Comparison of ENCODE assay signal across 1 cellular context in the genomic region with DNA sequence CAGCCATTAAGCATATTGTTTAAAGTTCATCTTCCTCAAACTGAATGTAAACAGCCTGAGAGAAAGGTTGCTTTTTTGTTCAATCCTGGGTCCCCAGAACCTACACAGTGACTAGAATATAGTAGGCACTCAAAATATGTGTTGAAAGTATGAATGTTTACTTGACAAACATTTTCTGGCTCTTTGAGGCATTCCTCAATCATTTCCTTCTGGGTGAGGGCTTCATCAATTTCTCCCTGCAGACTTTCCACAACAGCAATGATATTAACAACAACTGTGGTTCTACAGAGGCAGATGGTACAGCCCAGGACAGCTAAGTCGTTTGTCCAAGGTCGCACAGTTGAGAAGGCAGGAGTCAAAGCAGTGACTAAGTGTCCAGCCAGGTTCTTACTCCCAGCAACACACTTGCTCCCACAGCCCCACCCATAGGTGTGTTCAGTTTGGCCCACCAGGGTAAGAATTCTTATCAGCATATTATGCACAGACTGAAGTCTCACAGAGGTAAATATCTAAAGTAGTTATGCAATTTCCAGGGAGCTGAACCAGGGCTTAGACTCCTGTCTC.
TF ChIP-seq lines count a peak whose summit lies in the region.

No MANE protein-coding gene starts in this region.

TF ChIP-seq in HepG2, 621 proteins besides CTCF, POLR2A, EP300 and RAD21 (continued from another document and continues in another):
- TF ChIP-seq, protein P1, sequence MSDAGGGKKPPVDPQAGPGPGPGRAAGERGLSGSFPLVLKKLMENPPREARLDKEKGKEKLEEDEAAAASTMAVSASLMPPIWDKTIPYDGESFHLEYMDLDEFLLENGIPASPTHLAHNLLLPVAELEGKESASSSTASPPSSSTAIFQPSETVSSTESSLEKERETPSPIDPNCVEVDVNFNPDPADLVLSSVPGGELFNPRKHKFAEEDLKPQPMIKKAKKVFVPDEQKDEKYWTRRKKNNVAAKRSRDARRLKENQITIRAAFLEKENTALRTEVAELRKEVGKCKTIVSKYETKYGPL (CRISPR knock-in tag; IDR thresholded peaks at IDR 0.05): peak; percentile 78; the same call in 1 of the 2 replicates
- TF ChIP-seq SAP130 (CRISPR knock-in tag; IDR thresholded peaks at IDR 0.05; ENCODE audit: low read depth) (peak; percentile 12; the same call in 1 of the 2 replicates), ZSCAN20 (CRISPR knock-in tag; IDR thresholded peaks at IDR 0.05; ENCODE audit: borderline replicate concordance) (no peak), RNF219 (CRISPR knock-in tag; IDR thresholded peaks at IDR 0.05) (no peak), ZFP1 (CRISPR knock-in tag; IDR thresholded peaks at IDR 0.05) (no peak), PTBP1 (IDR thresholded peaks at IDR 0.05; ENCODE audit: low read depth, low read length, poor library complexity, severe bottlenecking) (no peak), NCOA2 (CRISPR knock-in tag; IDR thresholded peaks at IDR 0.05) (no peak), SALL1 (CRISPR knock-in tag; IDR thresholded peaks at IDR 0.05) (peak; percentile 57; the same call in 1 of the 2 replicates), ZBTB7B (CRISPR knock-in tag; IDR thresholded peaks at IDR 0.05) (peak; percentile 40; the same call in 1 of the 2 replicates), GATA4 (IDR thresholded peaks at IDR 0.05; ENCODE audit: borderline replicate concordance, low read depth) (peak; percentile 34; the same call in 1 of the 2 replicates), ZNF713 (CRISPR knock-in tag; IDR thresholded peaks at IDR 0.05) (no peak), POGZ (CRISPR knock-in tag; IDR thresholded peaks at IDR 0.05) (0 out of 2 replicates have a peak, but pooled peaks have one; percentile 18), TOPORS (CRISPR knock-in tag; IDR thresholded peaks at IDR 0.05) (no peak), RBAK (CRISPR knock-in tag; IDR thresholded peaks at IDR 0.05) (no peak), RXRB (CRISPR knock-in tag; IDR thresholded peaks at IDR 0.05; ENCODE audit: borderline replicate concordance) (0 out of 2 replicates have a peak, but pooled peaks have one; percentile 25), CC2D1A (CRISPR knock-in tag; IDR thresholded peaks at IDR 0.05) (no peak), ZNF18 (CRISPR knock-in tag; IDR thresholded peaks at IDR 0.05; ENCODE audit: insufficient replicate concordance) (no peak), ZMYM4 (CRISPR knock-in tag; IDR thresholded peaks at IDR 0.05) (peak; percentile 23; the same call in 1 of the 2 replicates), KDM4B (CRISPR knock-in tag; IDR thresholded peaks at IDR 0.05) (no peak), HIVEP1 (CRISPR knock-in tag; IDR thresholded peaks at IDR 0.05) (no peak), MTA3 (CRISPR knock-in tag; IDR thresholded peaks at IDR 0.05) (no peak), BRCA1 (CRISPR knock-in tag; IDR thresholded peaks at IDR 0.05) (no peak), ZNF234 (CRISPR knock-in tag; conservative IDR thresholded peaks at IDR 0.05) (no peak), HMGXB4 (CRISPR knock-in tag; IDR thresholded peaks at IDR 0.05; ENCODE audit: borderline replicate concordance in 1 of 2, low read depth in 1 of 2) (no peak), HMG20A (CRISPR knock-in tag; IDR thresholded peaks at IDR 0.05; ENCODE audit: borderline replicate concordance) (no peak), TFAP4 (IDR thresholded peaks at IDR 0.05; ENCODE audit: borderline replicate concordance, low read depth) (no peak), ZMYM3 (CRISPR knock-in tag; IDR thresholded peaks at IDR 0.05) (no peak), ZNF598 (CRISPR knock-in tag; IDR thresholded peaks at IDR 0.05; ENCODE audit: borderline replicate concordance) (no peak), ZFYVE20 (CRISPR knock-in tag; IDR thresholded peaks at IDR 0.05; ENCODE audit: borderline replicate concordance, low read depth) (no peak)
- TF ChIP-seq, protein P2, sequence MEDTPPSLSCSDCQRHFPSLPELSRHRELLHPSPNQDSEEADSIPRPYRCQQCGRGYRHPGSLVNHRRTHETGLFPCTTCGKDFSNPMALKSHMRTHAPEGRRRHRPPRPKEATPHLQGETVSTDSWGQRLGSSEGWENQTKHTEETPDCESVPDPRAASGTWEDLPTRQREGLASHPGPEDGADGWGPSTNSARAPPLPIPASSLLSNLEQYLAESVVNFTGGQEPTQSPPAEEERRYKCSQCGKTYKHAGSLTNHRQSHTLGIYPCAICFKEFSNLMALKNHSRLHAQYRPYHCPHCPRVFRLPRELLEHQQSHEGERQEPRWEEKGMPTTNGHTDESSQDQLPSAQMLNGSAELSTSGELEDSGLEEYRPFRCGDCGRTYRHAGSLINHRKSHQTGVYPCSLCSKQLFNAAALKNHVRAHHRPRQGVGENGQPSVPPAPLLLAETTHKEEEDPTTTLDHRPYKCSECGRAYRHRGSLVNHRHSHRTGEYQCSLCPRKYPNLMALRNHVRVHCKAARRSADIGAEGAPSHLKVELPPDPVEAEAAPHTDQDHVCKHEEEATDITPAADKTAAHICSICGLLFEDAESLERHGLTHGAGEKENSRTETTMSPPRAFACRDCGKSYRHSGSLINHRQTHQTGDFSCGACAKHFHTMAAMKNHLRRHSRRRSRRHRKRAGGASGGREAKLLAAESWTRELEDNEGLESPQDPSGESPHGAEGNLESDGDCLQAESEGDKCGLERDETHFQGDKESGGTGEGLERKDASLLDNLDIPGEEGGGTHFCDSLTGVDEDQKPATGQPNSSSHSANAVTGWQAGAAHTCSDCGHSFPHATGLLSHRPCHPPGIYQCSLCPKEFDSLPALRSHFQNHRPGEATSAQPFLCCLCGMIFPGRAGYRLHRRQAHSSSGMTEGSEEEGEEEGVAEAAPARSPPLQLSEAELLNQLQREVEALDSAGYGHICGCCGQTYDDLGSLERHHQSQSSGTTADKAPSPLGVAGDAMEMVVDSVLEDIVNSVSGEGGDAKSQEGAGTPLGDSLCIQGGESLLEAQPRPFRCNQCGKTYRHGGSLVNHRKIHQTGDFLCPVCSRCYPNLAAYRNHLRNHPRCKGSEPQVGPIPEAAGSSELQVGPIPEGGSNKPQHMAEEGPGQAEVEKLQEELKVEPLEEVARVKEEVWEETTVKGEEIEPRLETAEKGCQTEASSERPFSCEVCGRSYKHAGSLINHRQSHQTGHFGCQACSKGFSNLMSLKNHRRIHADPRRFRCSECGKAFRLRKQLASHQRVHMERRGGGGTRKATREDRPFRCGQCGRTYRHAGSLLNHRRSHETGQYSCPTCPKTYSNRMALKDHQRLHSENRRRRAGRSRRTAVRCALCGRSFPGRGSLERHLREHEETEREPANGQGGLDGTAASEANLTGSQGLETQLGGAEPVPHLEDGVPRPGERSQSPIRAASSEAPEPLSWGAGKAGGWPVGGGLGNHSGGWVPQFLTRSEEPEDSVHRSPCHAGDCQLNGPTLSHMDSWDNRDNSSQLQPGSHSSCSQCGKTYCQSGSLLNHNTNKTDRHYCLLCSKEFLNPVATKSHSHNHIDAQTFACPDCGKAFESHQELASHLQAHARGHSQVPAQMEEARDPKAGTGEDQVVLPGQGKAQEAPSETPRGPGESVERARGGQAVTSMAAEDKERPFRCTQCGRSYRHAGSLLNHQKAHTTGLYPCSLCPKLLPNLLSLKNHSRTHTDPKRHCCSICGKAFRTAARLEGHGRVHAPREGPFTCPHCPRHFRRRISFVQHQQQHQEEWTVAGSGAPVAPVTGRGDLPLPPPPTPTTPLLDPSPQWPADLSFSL (CRISPR knock-in tag; IDR thresholded peaks at IDR 0.05): no peak
- TF ChIP-seq, protein P3, sequence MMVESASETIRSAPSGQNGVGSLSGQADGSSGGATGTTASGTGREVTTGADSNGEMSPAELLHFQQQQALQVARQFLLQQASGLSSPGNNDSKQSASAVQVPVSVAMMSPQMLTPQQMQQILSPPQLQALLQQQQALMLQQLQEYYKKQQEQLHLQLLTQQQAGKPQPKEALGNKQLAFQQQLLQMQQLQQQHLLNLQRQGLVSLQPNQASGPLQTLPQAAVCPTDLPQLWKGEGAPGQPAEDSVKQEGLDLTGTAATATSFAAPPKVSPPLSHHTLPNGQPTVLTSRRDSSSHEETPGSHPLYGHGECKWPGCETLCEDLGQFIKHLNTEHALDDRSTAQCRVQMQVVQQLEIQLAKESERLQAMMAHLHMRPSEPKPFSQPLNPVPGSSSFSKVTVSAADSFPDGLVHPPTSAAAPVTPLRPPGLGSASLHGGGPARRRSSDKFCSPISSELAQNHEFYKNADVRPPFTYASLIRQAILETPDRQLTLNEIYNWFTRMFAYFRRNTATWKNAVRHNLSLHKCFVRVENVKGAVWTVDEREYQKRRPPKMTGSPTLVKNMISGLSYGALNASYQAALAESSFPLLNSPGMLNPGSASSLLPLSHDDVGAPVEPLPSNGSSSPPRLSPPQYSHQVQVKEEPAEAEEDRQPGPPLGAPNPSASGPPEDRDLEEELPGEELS (CRISPR knock-in tag; IDR thresholded peaks at IDR 0.05): peak; percentile 69
- TF ChIP-seq, protein P4, sequence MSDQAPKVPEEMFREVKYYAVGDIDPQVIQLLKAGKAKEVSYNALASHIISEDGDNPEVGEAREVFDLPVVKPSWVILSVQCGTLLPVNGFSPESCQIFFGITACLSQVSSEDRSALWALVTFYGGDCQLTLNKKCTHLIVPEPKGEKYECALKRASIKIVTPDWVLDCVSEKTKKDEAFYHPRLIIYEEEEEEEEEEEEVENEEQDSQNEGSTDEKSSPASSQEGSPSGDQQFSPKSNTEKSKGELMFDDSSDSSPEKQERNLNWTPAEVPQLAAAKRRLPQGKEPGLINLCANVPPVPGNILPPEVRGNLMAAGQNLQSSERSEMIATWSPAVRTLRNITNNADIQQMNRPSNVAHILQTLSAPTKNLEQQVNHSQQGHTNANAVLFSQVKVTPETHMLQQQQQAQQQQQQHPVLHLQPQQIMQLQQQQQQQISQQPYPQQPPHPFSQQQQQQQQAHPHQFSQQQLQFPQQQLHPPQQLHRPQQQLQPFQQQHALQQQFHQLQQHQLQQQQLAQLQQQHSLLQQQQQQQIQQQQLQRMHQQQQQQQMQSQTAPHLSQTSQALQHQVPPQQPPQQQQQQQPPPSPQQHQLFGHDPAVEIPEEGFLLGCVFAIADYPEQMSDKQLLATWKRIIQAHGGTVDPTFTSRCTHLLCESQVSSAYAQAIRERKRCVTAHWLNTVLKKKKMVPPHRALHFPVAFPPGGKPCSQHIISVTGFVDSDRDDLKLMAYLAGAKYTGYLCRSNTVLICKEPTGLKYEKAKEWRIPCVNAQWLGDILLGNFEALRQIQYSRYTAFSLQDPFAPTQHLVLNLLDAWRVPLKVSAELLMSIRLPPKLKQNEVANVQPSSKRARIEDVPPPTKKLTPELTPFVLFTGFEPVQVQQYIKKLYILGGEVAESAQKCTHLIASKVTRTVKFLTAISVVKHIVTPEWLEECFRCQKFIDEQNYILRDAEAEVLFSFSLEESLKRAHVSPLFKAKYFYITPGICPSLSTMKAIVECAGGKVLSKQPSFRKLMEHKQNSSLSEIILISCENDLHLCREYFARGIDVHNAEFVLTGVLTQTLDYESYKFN (CRISPR knock-in tag; conservative IDR thresholded peaks at IDR 0.05): peak; percentile 61
